8 cellular contexts compared by ENCODE assay signal in the genomic region with DNA sequence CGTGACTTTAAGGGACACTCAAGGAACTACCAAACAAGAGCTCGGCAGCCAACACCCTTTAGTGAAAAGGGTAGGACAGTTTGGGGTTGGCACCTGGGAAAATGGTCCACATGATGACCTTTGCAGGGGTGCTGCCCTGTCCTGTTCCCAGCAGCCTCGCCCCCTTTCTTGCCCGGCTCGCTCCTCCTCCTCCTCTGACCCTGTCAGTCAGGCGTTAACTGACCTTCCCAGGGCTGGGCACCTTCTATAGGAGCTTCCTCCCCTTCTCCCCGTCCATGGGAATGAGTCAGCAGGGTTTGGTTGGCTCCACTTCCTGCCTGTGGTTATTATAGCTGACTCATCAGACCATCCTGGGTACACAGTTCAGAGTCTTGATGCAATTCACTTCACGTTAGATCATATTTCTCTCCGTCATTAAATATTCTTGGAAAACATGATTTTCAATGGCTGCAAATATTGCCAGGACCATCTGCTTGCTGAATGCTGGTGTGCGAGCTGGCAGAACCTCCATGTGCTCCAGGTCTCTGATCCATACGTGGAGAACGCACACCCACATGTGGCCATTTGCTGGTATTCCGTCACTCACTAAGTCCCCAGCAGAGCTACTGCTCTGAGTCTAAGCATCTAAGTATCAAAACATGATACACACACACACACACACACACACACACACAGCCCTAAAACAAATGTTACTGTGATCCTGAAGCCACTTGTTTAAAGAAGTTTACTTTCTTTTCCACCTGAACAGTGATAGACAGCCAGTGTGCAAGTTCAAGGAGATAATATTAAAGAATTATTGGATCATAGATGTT.
A peak's percentile ranks its signal among the peaks of the same experiment; 100 is the strongest.
DNase-seq lines count a peak whose midpoint lies in the region; ATAC-seq and TF ChIP-seq lines count a peak whose summit lies in the region.

No MANE protein-coding gene starts in this region.

- H3K4me3 ChIP-seq in left ventricle myocardium inferior (no peak overlapping the region), skeletal muscle satellite cell (ENCODE audit: low read length) (peak overlapping the region; percentile 54)

- peak overlapping the region; percentile 26 for H3K9ac ChIP-seq in skeletal muscle satellite cell (ENCODE audit: low read depth, low read length)

- peaks cover 14% of the 10 kb centered on the region for H3K9me3 ChIP-seq in left ventricle myocardium inferior (replicated peaks)
- peaks cover 4% of the 10 kb centered on the region for H3K9me3 ChIP-seq in skeletal muscle satellite cell (replicated peaks; ENCODE audit: low read length)

- peaks cover 33% of the 10 kb centered on the region for H3K27me3 Mint-ChIP-seq in activated naive CD8-positive, alpha-beta T cell treated with anti-CD3 and anti-CD28 coated beads for 36 hours

- intact Hi-C loops in left ventricle myocardium inferior (cut with micrococcal nuclease), result no loop called here

- DNase-seq in ELF-1 (ENCODE audit: low read depth, low spot score) (peak; percentile 66), Kasumi-1 (lab: John Stamatoyannopoulos, UW) (peak; percentile 93), SK-N-DZ (ENCODE audit: low spot score) (peak; percentile 67), left ventricle myocardium inferior (peak; percentile 41)
- DNase-seq in activated naive CD8-positive, alpha-beta T cell treated with anti-CD3 and anti-CD28 coated beads for 36 hours, result peak; percentile 62

- no peak overlapping the region for H3K27ac ChIP-seq in left ventricle myocardium inferior (replicated peaks)

- H3K27ac Mint-ChIP-seq in activated naive CD8-positive, alpha-beta T cell treated with anti-CD3 and anti-CD28 coated beads for 36 hours, result peak overlapping the region; percentile 43

- H3K4me3 Mint-ChIP-seq in activated naive CD8-positive, alpha-beta T cell treated with anti-CD3 and anti-CD28 coated beads for 36 hours, result peak overlapping the region; percentile 19

- H3K36me3 ChIP-seq in left ventricle myocardium inferior (no peaks in the 10 kb centered on the region), skeletal muscle satellite cell (ENCODE audit: insufficient read depth, low read length) (no peaks in the 10 kb centered on the region)

- peak overlapping the region; percentile 75 for H3K4me2 ChIP-seq in skeletal muscle satellite cell (ENCODE audit: low read length)

- no peaks in the 10 kb centered on the region for H3K36me3 Mint-ChIP-seq in activated naive CD8-positive, alpha-beta T cell treated with anti-CD3 and anti-CD28 coated beads for 36 hours

- ATAC-seq in HG03342 (IDR thresholded peaks at IDR 0.05; ENCODE audit: unreplicated experiment) (no peak), HG02623 (IDR thresholded peaks at IDR 0.05; ENCODE audit: unreplicated experiment) (no peak)

- no peak for TF ChIP-seq CTCF in left ventricle myocardium inferior (IDR thresholded peaks at IDR 0.05; ENCODE audit: borderline replicate concordance)

- H3K27me3 ChIP-seq in left ventricle myocardium inferior (ENCODE audit: low read depth) (no peaks in the 10 kb centered on the region), skeletal muscle satellite cell (ENCODE audit: control insufficient read depth, insufficient read depth, low read length) (peaks cover 6% of the 10 kb centered on the region)

- H3K9me3 Mint-ChIP-seq in activated naive CD8-positive, alpha-beta T cell treated with anti-CD3 and anti-CD28 coated beads for 36 hours, result peaks cover 2% of the 10 kb centered on the region

- peaks cover 13% of the 10 kb centered on the region for H3K4me1 ChIP-seq in left ventricle myocardium inferior
- H3K4me1 ChIP-seq in skeletal muscle satellite cell (ENCODE audit: control insufficient read depth, insufficient read depth, low read length), result peaks cover 27% of the 10 kb centered on the region

- H3K4me1 Mint-ChIP-seq in activated naive CD8-positive, alpha-beta T cell treated with anti-CD3 and anti-CD28 coated beads for 36 hours, result peaks cover 16% of the 10 kb centered on the region

Comparison
In these comparisons a context has a peak if more than half of its experiments do, and no peak if none do; other contexts are left out.
1. DNase-seq: peak in every context shown above with its lines; median percentile 93 in Kasumi-1; 67 in SK-N-DZ; 66 in ELF-1; 62 in activated naive CD8-positive, alpha-beta T cell treated with anti-CD3 and anti-CD28 coated beads for 36 hours; 41 in left ventricle myocardium inferior.